ENCODE assay signal across 8 cellular contexts in the genomic region with DNA sequence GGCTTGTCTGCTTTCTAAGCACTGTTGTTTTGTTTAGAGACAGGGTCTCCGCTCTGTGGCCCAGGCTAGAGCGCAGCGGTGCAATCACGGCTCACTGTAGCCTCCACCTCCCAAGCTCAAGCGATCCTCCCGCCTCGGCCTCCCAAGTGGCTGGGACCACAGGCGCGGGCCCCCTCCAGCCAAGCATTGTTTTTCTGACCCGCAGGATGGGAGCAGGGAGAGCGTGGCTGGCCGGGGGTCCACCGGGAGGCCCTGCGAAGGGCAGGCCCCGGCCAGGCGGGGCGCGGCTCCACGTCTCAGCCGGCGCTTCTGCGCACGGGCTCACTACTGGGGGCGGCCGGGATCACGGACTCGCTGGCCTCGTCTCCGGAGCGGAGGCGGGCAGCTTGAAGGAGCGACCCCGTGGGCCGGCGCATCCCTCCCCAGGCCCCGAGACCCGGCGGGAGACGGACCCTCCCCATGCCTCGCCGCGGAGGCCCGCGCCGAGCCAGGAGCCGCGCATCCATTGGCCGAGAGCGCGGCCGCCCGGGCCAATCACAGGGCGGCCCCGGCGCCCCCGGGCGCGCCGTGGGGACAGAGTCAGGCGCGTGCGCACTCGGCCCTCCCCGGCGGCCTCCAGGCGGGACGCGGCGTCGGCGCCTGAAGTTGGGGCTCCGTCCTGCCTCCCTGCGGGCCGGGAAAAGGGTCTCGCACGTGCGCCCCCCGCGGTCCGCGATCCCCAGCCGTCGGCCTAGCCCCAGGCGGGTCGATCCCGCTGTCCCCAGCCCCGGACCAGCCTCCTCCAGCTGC. TPM values are rescaled to one million over a fixed set of nuclear protein-coding genes. Genes with fewer than 3 reads are reported as not detected.
DNase-seq lines count a peak whose midpoint lies in the region; ATAC-seq and TF ChIP-seq lines count a peak whose summit lies in the region.

No MANE protein-coding gene starts in this region.

- H3K27me3 ChIP-seq in esophagus muscularis mucosa = peaks cover 0 to 4% (median 0%) of the 10 kb centered on the region in 4 donors
- H3K27me3 ChIP-seq in muscle layer of duodenum (ENCODE audit: low read depth, low read length) = no peaks in the 10 kb centered on the region

- WGBS in esophagus muscularis mucosa = 44% methylated on average over 15 of the region's 87 CpGs

- TF ChIP-seq CTCF in esophagus muscularis mucosa (IDR thresholded peaks at IDR 0.05) = peak in 1 of 3 experiments; percentile 28

- ATAC-seq in HG03097 (IDR thresholded peaks at IDR 0.05; ENCODE audit: low FRiP score, unreplicated experiment) (peak; percentile 50), HG03439 (IDR thresholded peaks at IDR 0.05; ENCODE audit: unreplicated experiment) (no peak)
- peak; percentile 84 to 89 for ATAC-seq in activated T-cell treated with anti-CD3 and anti-CD28 coated beads, Interleukin-2, amount 50 U/mL, for 4 hours

- H3K4me1 Mint-ChIP-seq in activated T-cell treated with anti-CD3 and anti-CD28 coated beads, Interleukin-2, amount 50 U/mL, for 4 hours (ENCODE audit: low read depth) = peaks cover 6% of the 10 kb centered on the region

- DNase-seq in Daoy (ENCODE audit: low read depth) (peak; percentile 85), NCI-H82 (lab: John Stamatoyannopoulos, UW) (peak; percentile 90), esophagus muscularis mucosa (ENCODE audit: extremely low spot score) (no peak)
- peak; percentile 78 for DNase-seq in activated T-cell treated with anti-CD3 and anti-CD28 coated beads, Interleukin-2, amount 50 U/mL, for 4 hours
- DNase-seq in stimulated activated CD8-positive, alpha-beta memory T cell treated with anti-CD3 and anti-CD28 coated beads, Interleukin-7, amount 100 ng/mL, for 48 hours (ENCODE audit: extremely low read depth in 1 of 2, low read depth in 1 of 2) = peak; percentile 59 to 60

- H3K27me3 Mint-ChIP-seq in activated T-cell treated with anti-CD3 and anti-CD28 coated beads, Interleukin-2, amount 50 U/mL, for 4 hours (ENCODE audit: low read depth) = peaks cover 15% of the 10 kb centered on the region

- no peaks in the 10 kb centered on the region for H3K9me3 ChIP-seq in esophagus muscularis mucosa
- H3K9me3 ChIP-seq in muscle layer of duodenum (ENCODE audit: control insufficient read depth in 1 of 2, low read length in 2 of 2) = no peaks in the 10 kb centered on the region

- H3K4me3 ChIP-seq in esophagus muscularis mucosa = peak overlapping the region; percentile 65 to 85 (median 70)
- H3K4me3 ChIP-seq in muscle layer of duodenum (ENCODE audit: low read depth in 1 of 2, low read length in 2 of 2) = peak overlapping the region; percentile 30 to 56

- H3K4me1 ChIP-seq in esophagus muscularis mucosa (peaks cover 37 to 59% (median 51%) of the 10 kb centered on the region in 4 donors), muscle layer of duodenum (ENCODE audit: control insufficient read depth in 1 of 2, insufficient read depth in 2 of 2, low read length in 2 of 2) (peaks cover 0 to 30% of the 10 kb centered on the region in 2 donors)

- peak overlapping the region; percentile 74 to 90 (median 86) for H3K27ac ChIP-seq in esophagus muscularis mucosa (replicated peaks in 1 of 4)
- no peak overlapping the region for H3K27ac ChIP-seq in muscle layer of duodenum (ENCODE audit: low read length)

- H3K4me3 Mint-ChIP-seq in activated T-cell treated with anti-CD3 and anti-CD28 coated beads, Interleukin-2, amount 50 U/mL, for 4 hours = no peak overlapping the region

- H3K36me3 Mint-ChIP-seq in activated T-cell treated with anti-CD3 and anti-CD28 coated beads, Interleukin-2, amount 50 U/mL, for 4 hours (ENCODE audit: insufficient read depth) = no peaks in the 10 kb centered on the region

- TF ChIP-seq POLR2A in esophagus muscularis mucosa (IDR thresholded peaks at IDR 0.05; ENCODE audit: low read depth) = no peak

- intact Hi-C loops in esophagus muscularis mucosa (cut with DNase I) = no loop called here

- no peaks in the 10 kb centered on the region for H3K9me3 Mint-ChIP-seq in activated T-cell treated with anti-CD3 and anti-CD28 coated beads, Interleukin-2, amount 50 U/mL, for 4 hours

- H3K36me3 ChIP-seq in esophagus muscularis mucosa (no peaks in the 10 kb centered on the region), muscle layer of duodenum (ENCODE audit: control insufficient read depth in 1 of 2, insufficient read depth in 2 of 2, low read length in 2 of 2) (no peaks in the 10 kb centered on the region)

- no peak for TF ChIP-seq EP300 in esophagus muscularis mucosa (IDR thresholded peaks at IDR 0.05)

RNA-seq across cellular contexts. Expression of a gene that starts 24.9 kb away (rescaled TPM):
- 5,410 and 5,454 TPM in 2 replicates for total RNA-seq in Daoy (2014; rRNA removed; shearing (Covaris generic))
- total RNA-seq in activated T-cell treated with anti-CD3 and anti-CD28 coated beads, Interleukin-2, amount 50 U/mL, for 4 hours = 1,000 to 10,000 TPM; 3,953 to 4,676 (median 4,016) TPM
- total RNA-seq in esophagus muscularis mucosa = 1,000 to 10,000 TPM in 3 of 4 donors, 100 to 1,000 TPM in 1; 972 to 1,850 (median 1,126) TPM

RNA-seq across cellular contexts. Expression of a gene that starts 40.5 kb away (rescaled TPM):
- total RNA-seq in Daoy (2014; rRNA removed; shearing (Covaris generic)) = 0.17 TPM in 1 of 2 replicates, not detected in the other
- total RNA-seq in activated T-cell treated with anti-CD3 and anti-CD28 coated beads, Interleukin-2, amount 50 U/mL, for 4 hours = under 1 TPM in 2 of 3 donors, not detected in 1; 0.33 to 0.58 TPM
- total RNA-seq in esophagus muscularis mucosa = 1 to 10 TPM; 1.2 to 2.4 (median 1.7) TPM
